In genomic region chr3:147388395-147389264, GRCh38 we compare ENCODE assay signal across 33 cellular contexts. TPM values are rescaled to one million over a fixed set of nuclear protein-coding genes. Genes with fewer than 3 reads are reported as not detected.
DNase-seq lines count a peak whose midpoint lies in the region; ATAC-seq and TF ChIP-seq lines count a peak whose summit lies in the region.
"Had no signal": no experiment of that assay in that cellular context is flagged by ENCODE, and none has a peak within 500 bp of the region (broad histone marks: within the 10 kb centered on the region; RNA-seq: fewer than 3 reads in every experiment).

No MANE protein-coding gene starts in this region.

- H3K4me3 Mint-ChIP-seq in WTC11 = peak overlapping the region; percentile 73
- H3K4me3 Mint-ChIP-seq in neural crest cell = peak overlapping the region; percentile 84
- H3K4me3 Mint-ChIP-seq: activated CD4-positive, alpha-beta T cell treated with anti-CD3 and anti-CD28 coated beads for 36 hours; activated naive CD4-positive, alpha-beta T cell treated with anti-CD3 and anti-CD28 coated beads, Interleukin-2, amount 50 U/mL, for 24 hours; activated T-helper 17 cell treated with anti-CD3 and anti-CD28 coated beads, Interleukin-2, amount 50 U/mL, for 72 hours; central memory CD8-positive, alpha-beta T cell had no signal

- peaks cover 74% of the 10 kb centered on the region for H3K4me1 ChIP-seq in ectodermal cell (ENCODE audit: control insufficient read depth, insufficient read depth, low read length)

- WGBS in ectodermal cell, 2 experiments = 0 to 2% methylated on average over 31 to 37 of the region's 37 CpGs

- peak overlapping the region; percentile 90 for H3K27ac ChIP-seq in ectodermal cell (ENCODE audit: insufficient read depth, low read depth, low read length, poor library complexity, severe bottlenecking)
- H3K27ac ChIP-seq: 22Rv1, PC-9, thoracic aorta, vagina had no signal

- no peaks in the 10 kb centered on the region for H3K9me3 ChIP-seq in ectodermal cell (ENCODE audit: control insufficient read depth, low read length)
- H3K9me3 ChIP-seq: thoracic aorta, vagina had no signal

- peak; percentile 34 for DNase-seq in DMS53 (lab: John Stamatoyannopoulos, UW)
- DNase-seq in DMS53 treated with DMSO at 0.1 percent for 48 hours (lab: John Stamatoyannopoulos, UW; ENCODE audit: unreplicated experiment) = no peak
- DNase-seq in WTC11 (ENCODE audit: low spot score) = peak; percentile 51
- DNase-seq in neural crest cell (ENCODE audit: low read depth, low spot score) = peak; percentile 35
- DNase-seq in midbrain (lab: John Stamatoyannopoulos, UW) = no peak
- DNase-seq: activated CD4-positive, alpha-beta T cell treated with anti-CD3 and anti-CD28 coated beads for 36 hours; aorta; effector CD4-positive, alpha-beta T cell; head of caudate nucleus; IMR-90; left cardiac atrium; NCI-H187; NCI-H524; NK-92 treated with Interleukin-12 subunit alpha and Interleukin-12 subunit beta, amount 100 ng/mL, for 24 hours; PC-9; stimulated activated CD4-positive, alpha-beta T cell treated with anti-CD3 and anti-CD28 coated beads, Interleukin-15, amount 100 ng/mL, for 24 hours; stimulated activated naive CD4-positive, alpha-beta T cell treated with Interleukin-2 at 50 U/mL for 16 hours had no signal

- H3K4me1 Mint-ChIP-seq in WTC11 = peaks cover 79% of the 10 kb centered on the region
- H3K4me1 Mint-ChIP-seq in neural crest cell = peaks cover 79% of the 10 kb centered on the region
- H3K4me1 Mint-ChIP-seq: activated CD4-positive, alpha-beta T cell treated with anti-CD3 and anti-CD28 coated beads for 36 hours; activated naive CD4-positive, alpha-beta T cell treated with anti-CD3 and anti-CD28 coated beads, Interleukin-2, amount 50 U/mL, for 24 hours; activated T-helper 17 cell treated with anti-CD3 and anti-CD28 coated beads, Interleukin-2, amount 50 U/mL, for 72 hours; central memory CD8-positive, alpha-beta T cell had no signal

- ATAC-seq in WTC11 (peak; percentile 5; the same call in 1 of the 2 replicates), HG02840 (IDR thresholded peaks at IDR 0.05; ENCODE audit: low FRiP score, unreplicated experiment) (no peak), HG03097 (IDR thresholded peaks at IDR 0.05; ENCODE audit: low FRiP score, unreplicated experiment) (no peak)
- ATAC-seq: activated CD4-positive, alpha-beta T cell treated with anti-CD3 and anti-CD28 coated beads for 36 hours; activated T-helper 17 cell treated with anti-CD3 and anti-CD28 coated beads, Interleukin-2, amount 50 U/mL, for 72 hours; left cardiac atrium; Right ventricle myocardium inferior; SK-N-SH treated with all-trans-retinoic acid at 6 μM for 48 hours had no signal

- H3K36me3 ChIP-seq in ectodermal cell (ENCODE audit: control insufficient read depth, insufficient read depth, low read length) = no peaks in the 10 kb centered on the region
- H3K36me3 ChIP-seq: thoracic aorta, vagina had no signal

- POLR2A ChIA-PET in WTC11 (lab: Charles Lee) = no interaction called here

- no peak overlapping the region for H3K27ac Mint-ChIP-seq in WTC11
- H3K27ac Mint-ChIP-seq in neural crest cell (ENCODE audit: unreplicated experiment) = peak overlapping the region; percentile 57
- H3K27ac Mint-ChIP-seq: activated CD4-positive, alpha-beta T cell treated with anti-CD3 and anti-CD28 coated beads for 36 hours; activated naive CD4-positive, alpha-beta T cell treated with anti-CD3 and anti-CD28 coated beads, Interleukin-2, amount 50 U/mL, for 24 hours; activated T-helper 17 cell treated with anti-CD3 and anti-CD28 coated beads, Interleukin-2, amount 50 U/mL, for 72 hours; progenitor cell of endocrine pancreas had no signal

- H3K9me3 Mint-ChIP-seq in WTC11 (no peaks in the 10 kb centered on the region), neural crest cell (no peaks in the 10 kb centered on the region)
- H3K9me3 Mint-ChIP-seq: activated T-helper 17 cell treated with anti-CD3 and anti-CD28 coated beads, Interleukin-2, amount 50 U/mL, for 72 hours had no signal

- CTCF ChIA-PET in WTC11 (lab: Charles Lee) = interaction anchor here (1.5 to 3.6 kb wide), 2 partner anchors 27 to 32 kb away, joined by 4 to 12 read pairs; no protein-coding TSS in a partner anchor

- H3K4me3 ChIP-seq in ectodermal cell (ENCODE audit: insufficient read depth, low read depth, low read length) = peak overlapping the region; percentile 12
- H3K4me3 ChIP-seq: PC-9, thoracic aorta, vagina had no signal

- no peak for TF ChIP-seq CTCF in WTC11 (IDR thresholded peaks at IDR 0.05)
- TF ChIP-seq CTCF in neural crest cell (conservative IDR thresholded peaks at IDR 0.05) = no peak

- peaks cover 98% of the 10 kb centered on the region for H3K27me3 Mint-ChIP-seq in WTC11 (ENCODE audit: low read depth)
- peaks cover 100% of the 10 kb centered on the region for H3K27me3 Mint-ChIP-seq in neural crest cell (ENCODE audit: low read depth)

- H3K36me3 Mint-ChIP-seq in WTC11 (no peaks in the 10 kb centered on the region), neural crest cell (ENCODE audit: low read depth) (peaks cover 4% of the 10 kb centered on the region)

- H3K27me3 ChIP-seq in ectodermal cell (ENCODE audit: control insufficient read depth, insufficient read depth, low read length, poor library complexity, severe bottlenecking) = peaks cover 100% of the 10 kb centered on the region

TF ChIP-seq in WTC11, 78 proteins besides CTCF, POLR2A, EP300 and RAD21 (continues in another document):
- TF ChIP-seq CREB1 (CRISPR knock-in tag; IDR thresholded peaks at IDR 0.05) (no peak), ZNF232 (CRISPR knock-in tag; IDR thresholded peaks at IDR 0.05) (no peak), SMAD4 (CRISPR knock-in tag; IDR thresholded peaks at IDR 0.05) (no peak), STAT6 (CRISPR knock-in tag; conservative IDR thresholded peaks at IDR 0.05; ENCODE audit: low read depth) (no peak), IRF2 (CRISPR knock-in tag; IDR thresholded peaks at IDR 0.05; ENCODE audit: borderline replicate concordance, low read depth) (no peak), ZBTB21 (CRISPR knock-in tag; IDR thresholded peaks at IDR 0.05; ENCODE audit: borderline replicate concordance) (no peak), ZNF317 (CRISPR knock-in tag; IDR thresholded peaks at IDR 0.05; ENCODE audit: borderline replicate concordance, low read depth) (no peak), ESRRA (CRISPR knock-in tag; IDR thresholded peaks at IDR 0.05; ENCODE audit: borderline replicate concordance) (no peak)
- TF ChIP-seq, protein P1, sequence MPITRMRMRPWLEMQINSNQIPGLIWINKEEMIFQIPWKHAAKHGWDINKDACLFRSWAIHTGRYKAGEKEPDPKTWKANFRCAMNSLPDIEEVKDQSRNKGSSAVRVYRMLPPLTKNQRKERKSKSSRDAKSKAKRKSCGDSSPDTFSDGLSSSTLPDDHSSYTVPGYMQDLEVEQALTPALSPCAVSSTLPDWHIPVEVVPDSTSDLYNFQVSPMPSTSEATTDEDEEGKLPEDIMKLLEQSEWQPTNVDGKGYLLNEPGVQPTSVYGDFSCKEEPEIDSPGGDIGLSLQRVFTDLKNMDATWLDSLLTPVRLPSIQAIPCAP (CRISPR knock-in tag; IDR thresholded peaks at IDR 0.05) = no peak
- TF ChIP-seq, protein P2, sequence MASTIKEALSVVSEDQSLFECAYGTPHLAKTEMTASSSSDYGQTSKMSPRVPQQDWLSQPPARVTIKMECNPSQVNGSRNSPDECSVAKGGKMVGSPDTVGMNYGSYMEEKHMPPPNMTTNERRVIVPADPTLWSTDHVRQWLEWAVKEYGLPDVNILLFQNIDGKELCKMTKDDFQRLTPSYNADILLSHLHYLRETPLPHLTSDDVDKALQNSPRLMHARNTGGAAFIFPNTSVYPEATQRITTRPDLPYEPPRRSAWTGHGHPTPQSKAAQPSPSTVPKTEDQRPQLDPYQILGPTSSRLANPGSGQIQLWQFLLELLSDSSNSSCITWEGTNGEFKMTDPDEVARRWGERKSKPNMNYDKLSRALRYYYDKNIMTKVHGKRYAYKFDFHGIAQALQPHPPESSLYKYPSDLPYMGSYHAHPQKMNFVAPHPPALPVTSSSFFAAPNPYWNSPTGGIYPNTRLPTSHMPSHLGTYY (CRISPR knock-in tag; IDR thresholded peaks at IDR 0.05) = no peak

RNA-seq across cellular contexts. Expression of gene ZIC4, which starts 17.7 kb away (rescaled TPM):
- total RNA-seq in WTC11 (2021) (1.9 to 3.5 TPM (median 2.5 TPM) in 3 replicates), neural crest cell (4.5 and 6.1 TPM in 2 replicates)
- 9.1 TPM for polyA plus RNA-seq in ectodermal cell (2013, experiment 1 of 4)
- 9.3 TPM for polyA plus RNA-seq in ectodermal cell (2013, experiment 2 of 4)
- 10.2 TPM for polyA plus RNA-seq in ectodermal cell (2013, experiment 3 of 4)
- 14.1 TPM for polyA plus RNA-seq in ectodermal cell (2013, experiment 4 of 4)
- total RNA-seq: activated CD4-positive, alpha-beta T cell treated with anti-CD3 and anti-CD28 coated beads for 36 hours; activated T-helper 17 cell treated with anti-CD3 and anti-CD28 coated beads, Interleukin-2, amount 50 U/mL, for 72 hours; fibroblast of villous mesenchyme; IMR-90; left cardiac atrium; lung microvascular endothelial cell; PC-9; progenitor cell of endocrine pancreas; Right ventricle myocardium inferior; T-helper 2 cell treated with Interferon-gamma antibody and Interleukin-4, amounts not matched to agents 100 ng/mL and 5 ng/mL, for 36 hours; thoracic aorta; vagina had no signal
- polyA plus RNA-seq: esophagus, IMR-90 had no signal

RNA-seq across cellular contexts. Expression of gene ZIC1, which starts 20.5 kb away (rescaled TPM):
- 30.3 to 59.7 TPM (median 34.7 TPM) in 3 replicates for total RNA-seq in WTC11 (2021)
- 58.5 TPM for polyA plus RNA-seq in ectodermal cell (2013, experiment 1 of 4)
- 54.0 TPM for polyA plus RNA-seq in ectodermal cell (2013, experiment 2 of 4)
- polyA plus RNA-seq in ectodermal cell (2013, experiment 3 of 4) = 71.2 TPM
- 92.7 TPM for polyA plus RNA-seq in ectodermal cell (2013, experiment 4 of 4)
- 54.3 and 64.5 TPM in 2 replicates for total RNA-seq in neural crest cell
- total RNA-seq: activated CD4-positive, alpha-beta T cell treated with anti-CD3 and anti-CD28 coated beads for 36 hours; activated T-helper 17 cell treated with anti-CD3 and anti-CD28 coated beads, Interleukin-2, amount 50 U/mL, for 72 hours; fibroblast of villous mesenchyme; IMR-90; left cardiac atrium; lung microvascular endothelial cell; PC-9; Right ventricle myocardium inferior; T-helper 2 cell treated with Interferon-gamma antibody and Interleukin-4, amounts not matched to agents 100 ng/mL and 5 ng/mL, for 36 hours; vagina had no signal
- polyA plus RNA-seq: esophagus, IMR-90 had no signal

Comparison
In these comparisons a context has a peak if more than half of its experiments do, and no peak if none do; other contexts are left out.
1. DNase-seq: peak in DMS53 (single experiment), WTC11 (single experiment) and neural crest cell (single experiment); none in DMS53 treated with DMSO at 0.1 percent for 48 hours (single experiment) and midbrain (single experiment).